24 cellular contexts compared by ENCODE assay signal in genomic region chr10:43793714-43794113, GRCh38.
A peak's percentile ranks its signal among the peaks of the same experiment; 100 is the strongest.
DNase-seq lines count a peak whose midpoint lies in the region; ATAC-seq and TF ChIP-seq lines count a peak whose summit lies in the region.
"Had no signal": no experiment of that assay in that cellular context is flagged by ENCODE, and none has a peak within 500 bp of the region (broad histone marks: within the 10 kb centered on the region; RNA-seq: fewer than 3 reads in every experiment).

No MANE protein-coding gene starts in this region.

- H3K9ac ChIP-seq in adipocyte (ENCODE audit: low read length) = no peak overlapping the region

- TF ChIP-seq CTCF in left ventricle myocardium inferior (IDR thresholded peaks at IDR 0.05; ENCODE audit: borderline replicate concordance) (no peak), right atrium auricular region (IDR thresholded peaks at IDR 0.05) (no peak), foreskin fibroblast (IDR thresholded peaks at IDR 0.05; ENCODE audit: low read depth, low read length) (no peak), adrenal gland (IDR thresholded peaks at IDR 0.05) (no peak), nephron progenitor cell (IDR thresholded peaks at IDR 0.05) (no peak)

- DNase-seq in left ventricle myocardium inferior (no peak), right atrium auricular region (ENCODE audit: low spot score) (no peak), adipocyte (ENCODE audit: low read depth) (peak; percentile 91), foreskin fibroblast (peak; percentile 78 to 82), adrenal gland (no peak), nephron progenitor cell (no peak), HuH-7.5 (ENCODE audit: low spot score) (no peak)
- DNase-seq: activated CD4-positive, CD25-positive, alpha-beta regulatory T cell; activated CD8-positive, alpha-beta memory T cell treated with anti-CD3 and anti-CD28 coated beads for 24 hours; activated naive CD8-positive, alpha-beta T cell treated with anti-CD3 and anti-CD28 coated beads, Interleukin-2, amount 10 ng/mL, durations not matched to agents 7 days and 5 days; CD8-positive, alpha-beta memory T cell; DND-41; erythroblast; H7; NCI-H1436; NCI-H2171 treated with DMSO at 0.1 percent for 48 hours; NCI-H69; SJCRH30; T-helper 2 cell had no signal

- TF ChIP-seq POLR2A in adrenal gland (IDR thresholded peaks at IDR 0.05) = no peak

- H3K4me3 ChIP-seq in left ventricle myocardium inferior = no peak overlapping the region
- H3K4me3 ChIP-seq in right atrium auricular region = no peak overlapping the region
- no peak overlapping the region for H3K4me3 ChIP-seq in adipocyte (ENCODE audit: low read length)
- no peak overlapping the region for H3K4me3 ChIP-seq in foreskin fibroblast (ENCODE audit: low read depth in 1 of 2, low read length in 2 of 2)
- no peak overlapping the region for H3K4me3 ChIP-seq in adrenal gland
- H3K4me3 ChIP-seq: cardiac muscle cell, prostate gland, SJCRH30, testis had no signal

- peaks cover 3% of the 10 kb centered on the region for H3K9me3 Mint-ChIP-seq in nephron progenitor cell
- H3K9me3 Mint-ChIP-seq: activated naive CD8-positive, alpha-beta T cell treated with anti-CD3 and anti-CD28 coated beads, Interleukin-2, amount 10 ng/mL, durations not matched to agents 7 days and 5 days; activated T-helper 1 cell treated with anti-CD3 and anti-CD28 coated beads, Interleukin-12 subunit alpha, Interleukin-12 subunit beta, Interleukin-2, Interleukin-4 antibody, amounts not matched to agents 30 ng/mL and 10 ng/mL and 1 ng/mL, durations not matched to agents 14 hours and 24 hours and 36 hours; CD8-positive, alpha-beta memory T cell had no signal

- no peaks in the 10 kb centered on the region for H3K9me3 ChIP-seq in left ventricle myocardium inferior (replicated peaks)
- H3K9me3 ChIP-seq in right atrium auricular region = no peaks in the 10 kb centered on the region
- H3K9me3 ChIP-seq in adipocyte (ENCODE audit: control insufficient read depth, low read length) = no peaks in the 10 kb centered on the region
- H3K9me3 ChIP-seq in adrenal gland (replicated peaks in 1 of 3) = no peaks in the 10 kb centered on the region
- H3K9me3 ChIP-seq: prostate gland, SJCRH30, testis had no signal

- H3K27ac Mint-ChIP-seq in nephron progenitor cell = no peak overlapping the region
- H3K27ac Mint-ChIP-seq: activated naive CD8-positive, alpha-beta T cell treated with anti-CD3 and anti-CD28 coated beads, Interleukin-2, amount 10 ng/mL, durations not matched to agents 7 days and 5 days; activated T-helper 1 cell treated with anti-CD3 and anti-CD28 coated beads, Interleukin-12 subunit alpha, Interleukin-12 subunit beta, Interleukin-2, Interleukin-4 antibody, amounts not matched to agents 30 ng/mL and 10 ng/mL and 1 ng/mL, durations not matched to agents 14 hours and 24 hours and 36 hours had no signal

- H3K27ac ChIP-seq in left ventricle myocardium inferior (replicated peaks) = peak overlapping the region; percentile 14
- no peak overlapping the region for H3K27ac ChIP-seq in right atrium auricular region
- H3K27ac ChIP-seq in adrenal gland = peak overlapping the region in 1 of 5 donors; percentile 53
- H3K27ac ChIP-seq: cardiac muscle cell, prostate gland, SJCRH30, testis had no signal

- intact Hi-C loops in left ventricle myocardium inferior (cut with micrococcal nuclease) (no loop called here), adrenal gland (cut with DNase I) (no loop called here)

- H3K4me1 Mint-ChIP-seq in nephron progenitor cell = peaks cover 30% of the 10 kb centered on the region
- H3K4me1 Mint-ChIP-seq: CD8-positive, alpha-beta memory T cell had no signal

- no peak overlapping the region for H3K4me3 Mint-ChIP-seq in nephron progenitor cell
- H3K4me3 Mint-ChIP-seq: activated naive CD8-positive, alpha-beta T cell treated with anti-CD3 and anti-CD28 coated beads, Interleukin-2, amount 10 ng/mL, durations not matched to agents 7 days and 5 days; activated T-helper 1 cell treated with anti-CD3 and anti-CD28 coated beads, Interleukin-12 subunit alpha, Interleukin-12 subunit beta, Interleukin-2, Interleukin-4 antibody, amounts not matched to agents 30 ng/mL and 10 ng/mL and 1 ng/mL, durations not matched to agents 14 hours and 24 hours and 36 hours; CD8-positive, alpha-beta memory T cell had no signal

- H3K36me3 ChIP-seq in left ventricle myocardium inferior (no peaks in the 10 kb centered on the region), right atrium auricular region (no peaks in the 10 kb centered on the region), adipocyte (ENCODE audit: control insufficient read depth, insufficient read depth, low read length, severe bottlenecking) (no peaks in the 10 kb centered on the region), adrenal gland (replicated peaks in 1 of 2) (no peaks in the 10 kb centered on the region)
- H3K36me3 ChIP-seq: cardiac muscle cell, prostate gland, SJCRH30 had no signal

- no peaks in the 10 kb centered on the region for H3K36me3 Mint-ChIP-seq in nephron progenitor cell (ENCODE audit: low read depth)
- H3K36me3 Mint-ChIP-seq: activated naive CD8-positive, alpha-beta T cell treated with anti-CD3 and anti-CD28 coated beads, Interleukin-2, amount 10 ng/mL, durations not matched to agents 7 days and 5 days had no signal

- no peaks in the 10 kb centered on the region for H3K4me1 ChIP-seq in left ventricle myocardium inferior
- no peaks in the 10 kb centered on the region for H3K4me1 ChIP-seq in right atrium auricular region
- H3K4me1 ChIP-seq in adipocyte (ENCODE audit: control insufficient read depth, insufficient read depth, low read length) = peaks cover 31% of the 10 kb centered on the region
- no peaks in the 10 kb centered on the region for H3K4me1 ChIP-seq in adrenal gland (replicated peaks in 1 of 2)
- H3K4me1 ChIP-seq: prostate gland, SJCRH30 had no signal

- no peak for ATAC-seq in GM19324 (IDR thresholded peaks at IDR 0.05; ENCODE audit: low FRiP score, unreplicated experiment)

- WGBS in adrenal gland, 4 donors = 74 to 76% (median 75%) methylated on average over 6 of the region's 6 CpGs

- H3K27me3 ChIP-seq in left ventricle myocardium inferior (ENCODE audit: low read depth) (no peaks in the 10 kb centered on the region), right atrium auricular region (no peaks in the 10 kb centered on the region), adipocyte (replicated peaks; ENCODE audit: control insufficient read depth, insufficient read depth, low read length) (no peaks in the 10 kb centered on the region), adrenal gland (no peaks in the 10 kb centered on the region)
- H3K27me3 ChIP-seq: cardiac muscle cell, SJCRH30, testis had no signal

- peaks cover 18% of the 10 kb centered on the region for H3K27me3 Mint-ChIP-seq in nephron progenitor cell (ENCODE audit: low read depth, poor library complexity)

Comparison
In these comparisons a context has a peak if more than half of its experiments do, and no peak if none do; other contexts are left out.
1. DNase-seq: peak in adipocyte (single experiment) and foreskin fibroblast (2 of 2); none in left ventricle myocardium inferior (single experiment), right atrium auricular region (single experiment), adrenal gland (0 of 7), nephron progenitor cell (single experiment) and HuH-7.5 (single experiment).